In the genomic region with DNA sequence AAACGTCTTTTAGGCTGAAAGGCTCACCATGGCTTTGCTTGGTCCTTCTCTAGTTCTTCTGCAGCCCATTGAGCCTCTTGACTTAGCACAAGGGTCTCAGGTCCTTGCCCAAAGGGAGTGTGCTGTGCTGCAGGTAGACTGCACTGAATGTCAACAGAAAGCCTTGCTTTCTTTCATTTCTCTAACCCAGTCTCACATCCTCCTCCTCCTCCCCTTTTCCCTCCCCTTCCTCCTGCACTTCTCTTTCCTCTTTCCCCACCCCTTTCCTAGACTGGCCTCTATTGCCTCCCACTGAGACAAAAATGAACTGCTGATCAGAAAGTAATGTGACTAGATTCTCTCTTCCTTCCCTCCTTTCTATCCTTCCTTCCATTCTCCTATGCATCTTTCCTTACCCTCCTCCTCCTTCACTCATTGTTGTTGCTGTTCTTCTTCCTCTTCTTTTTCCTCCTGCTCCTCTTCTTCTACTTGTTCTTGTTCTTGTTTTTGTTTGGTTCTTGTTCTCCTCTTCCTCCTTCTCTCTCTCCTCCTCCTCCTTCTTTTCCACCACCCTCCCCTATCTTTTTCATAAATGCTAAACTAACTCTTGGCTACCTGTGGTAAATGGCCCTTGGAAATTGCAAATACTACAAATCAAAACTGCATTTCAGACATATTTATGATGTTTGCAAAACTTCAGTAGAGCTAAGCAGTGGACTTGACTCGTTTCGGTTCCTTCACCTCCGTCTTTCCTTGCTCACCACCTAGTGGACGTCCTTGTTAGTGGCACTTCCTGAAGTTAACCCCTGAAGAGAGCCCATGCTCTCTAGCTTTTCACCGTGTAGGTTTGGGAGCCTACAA, we compare ENCODE assay signal across 8 cellular contexts. TPM values are rescaled to one million over a fixed set of nuclear protein-coding genes. Genes with fewer than 3 reads are reported as not detected.
A peak's percentile ranks its signal among the peaks of the same experiment; 100 is the strongest.
DNase-seq lines count a peak whose midpoint lies in the region; ATAC-seq and TF ChIP-seq lines count a peak whose summit lies in the region.

TSS of gene SELL (minus strand) at position 152 of the 840 bp plus-strand sequence. CDS start at position 30, 122 bp downstream.

- peaks cover 10% of the 10 kb centered on the region for H3K9me3 Mint-ChIP-seq in activated naive CD8-positive, alpha-beta T cell treated with anti-CD3 and anti-CD28 coated beads, Interleukin-2, amount 10 ng/mL, durations not matched to agents 7 days and 5 days

- H3K4me1 Mint-ChIP-seq in activated naive CD8-positive, alpha-beta T cell treated with anti-CD3 and anti-CD28 coated beads, Interleukin-2, amount 10 ng/mL, durations not matched to agents 7 days and 5 days = peaks cover 24% of the 10 kb centered on the region

- no peaks in the 10 kb centered on the region for H3K9me2 ChIP-seq in Loucy (replicated peaks; ENCODE audit: low read depth, low read length)

- H3K27ac ChIP-seq in SK-N-MC (no peak within 1 kb of the TSS), heart right ventricle (peak within 1 kb of the TSS in 1 of 10 donors; percentile 75), psoas muscle (no peak within 1 kb of the TSS)

- no peaks in the 10 kb centered on the region for H3K27me3 ChIP-seq in Loucy (ENCODE audit: insufficient read depth, low read length, poor library complexity, severe bottlenecking)
- peaks cover 0 to 15% (median 3%) of the 10 kb centered on the region in 7 donors for H3K27me3 ChIP-seq in heart right ventricle
- peaks cover 0 to 3% (median 0%) of the 10 kb centered on the region in 3 donors for H3K27me3 ChIP-seq in psoas muscle (ENCODE audit: insufficient read depth in 3 of 3, low read length in 2 of 3)

- H3K27ac Mint-ChIP-seq in activated naive CD8-positive, alpha-beta T cell treated with anti-CD3 and anti-CD28 coated beads, Interleukin-2, amount 10 ng/mL, durations not matched to agents 7 days and 5 days = peak within 1 kb of the TSS; percentile 84

- H3K9me3 ChIP-seq in Loucy (ENCODE audit: insufficient read depth, low read depth, low read length) (no peaks in the 10 kb centered on the region), SK-N-MC (ENCODE audit: low read depth, low read length) (no peaks in the 10 kb centered on the region), heart right ventricle (peaks cover 0 to 27% (median 13%) of the 10 kb centered on the region in 11 donors), psoas muscle (no peaks in the 10 kb centered on the region)

- H2AFZ ChIP-seq in Loucy (ENCODE audit: low read length) = peak within 1 kb of the TSS; percentile 97

- peaks cover 36% of the 10 kb centered on the region for H3K4me1 ChIP-seq in Loucy (ENCODE audit: insufficient read depth, low read length, poor library complexity, severe bottlenecking)
- H3K4me1 ChIP-seq in heart right ventricle = peaks cover 0 to 22% (median 0%) of the 10 kb centered on the region in 9 donors
- H3K4me1 ChIP-seq in psoas muscle = no peaks in the 10 kb centered on the region

- intact Hi-C loops in heart right ventricle (cut with DNase I) (loop anchor here in 9 of 10 donors (1.0 to 10.0 kb wide), 8 partner anchors 107 to 161 kb away; partner anchors contain the start of gene F5 (in 1 of the 9)), psoas muscle (cut with DNase I) (loop anchor here in 1 of 2 donors (5.0 to 10.0 kb wide), 2 partner anchors 124 to 157 kb away; partner anchors contain the start of gene F5)

- H3K36me3 Mint-ChIP-seq in activated naive CD8-positive, alpha-beta T cell treated with anti-CD3 and anti-CD28 coated beads, Interleukin-2, amount 10 ng/mL, durations not matched to agents 7 days and 5 days = peaks cover 10% of the 10 kb centered on the region

- peaks cover 16% of the 10 kb centered on the region for H3K36me3 ChIP-seq in Loucy (ENCODE audit: insufficient read depth, low read length)
- H3K36me3 ChIP-seq in SK-N-MC (ENCODE audit: insufficient read depth, low read length) = no peaks in the 10 kb centered on the region
- H3K36me3 ChIP-seq in heart right ventricle = no peaks in the 10 kb centered on the region
- no peaks in the 10 kb centered on the region for H3K36me3 ChIP-seq in psoas muscle (ENCODE audit: insufficient read depth in 1 of 2, low read depth in 1 of 2)

- peak within 1 kb of the TSS; percentile 91 for H3K4me2 ChIP-seq in Loucy (ENCODE audit: low read depth, low read length, poor library complexity, severe bottlenecking)

- ATAC-seq in activated naive CD8-positive, alpha-beta T cell treated with anti-CD3 and anti-CD28 coated beads, Interleukin-2, amount 10 ng/mL, durations not matched to agents 7 days and 5 days (ENCODE audit: low read depth) = peak; percentile 74
- ATAC-seq in heart right ventricle (peak; percentile 72 to 95 (median 90)), psoas muscle (peak; percentile 58 to 91 (median 84))

- WGBS in heart right ventricle, 2 donors = 9 to 12% methylated on average over 6 of the region's 6 CpGs
- WGBS in psoas muscle, 3 donors = 6 to 14% (median 6%) methylated on average over 6 of the region's 6 CpGs

- peak within 1 kb of the TSS; percentile 87 for H3K4me3 Mint-ChIP-seq in activated naive CD8-positive, alpha-beta T cell treated with anti-CD3 and anti-CD28 coated beads, Interleukin-2, amount 10 ng/mL, durations not matched to agents 7 days and 5 days

- H3K27me3 Mint-ChIP-seq in activated naive CD8-positive, alpha-beta T cell treated with anti-CD3 and anti-CD28 coated beads, Interleukin-2, amount 10 ng/mL, durations not matched to agents 7 days and 5 days = peaks cover 12% of the 10 kb centered on the region

- peaks cover 48% of the 10 kb centered on the region for H3K79me2 ChIP-seq in Loucy (ENCODE audit: insufficient read depth, low read length)

- POLR2A ChIA-PET in activated naive CD8-positive, alpha-beta T cell treated with anti-CD3 and anti-CD28 coated beads, Interleukin-2, amount 10 ng/mL, durations not matched to agents 7 days and 5 days (lab: Charles Lee) = interaction anchor here (0.9 to 1.3 kb wide), 5 partner anchors 14 to 1272 kb away, joined by 3 to 8 read pairs (median 6); partner anchors contain the start of gene F5

- H3K9ac ChIP-seq in Loucy (ENCODE audit: low read depth, low read length, poor library complexity, severe bottlenecking) = peak within 1 kb of the TSS; percentile 92
- no peak within 1 kb of the TSS for H3K9ac ChIP-seq in SK-N-MC (ENCODE audit: insufficient read length)

- H4K20me1 ChIP-seq in Loucy (ENCODE audit: insufficient read depth, low read length, poor library complexity, severe bottlenecking) = peaks cover 7% of the 10 kb centered on the region

- peak within 1 kb of the TSS; percentile 71 for H3K4me3 ChIP-seq in GM12865 (ENCODE audit: low read depth, low read length)
- H3K4me3 ChIP-seq in Loucy (ENCODE audit: low read length, poor library complexity, severe bottlenecking) = peak within 1 kb of the TSS; percentile 85
- peak within 1 kb of the TSS; percentile 73 for H3K4me3 ChIP-seq in SK-N-MC
- peak within 1 kb of the TSS in 8 of 10 donors; percentile 6 to 45 (median 30) for H3K4me3 ChIP-seq in heart right ventricle
- peak within 1 kb of the TSS; percentile 48 for H3K4me3 ChIP-seq in psoas muscle

- peak; percentile 92 for TF ChIP-seq CTCF in GM12865 (IDR thresholded peaks at IDR 0.05; ENCODE audit: insufficient read depth, low read depth, low read length, missing control alignments)
- TF ChIP-seq CTCF in Loucy (conservative IDR thresholded peaks at IDR 0.05; ENCODE audit: low read length) = peak; percentile 81
- TF ChIP-seq CTCF in heart right ventricle (IDR thresholded peaks at IDR 0.05) = peak; percentile 64 to 83 (median 75)
- TF ChIP-seq CTCF in psoas muscle (IDR thresholded peaks at IDR 0.05) = peak; percentile 70

- H3F3A ChIP-seq in Loucy (ENCODE audit: low read depth) = no peaks in the 10 kb centered on the region

- DNase-seq in GM12865 (ENCODE audit: low read depth) (peak; percentile 91), HCEC 1CT (peak; percentile 61), SK-N-MC (ENCODE audit: low read depth, low spot score) (no peak), heart right ventricle (peak in 1 of 2 donors; percentile 71), psoas muscle (peak in 1 of 2 donors; percentile 15), DMS79 treated with DMSO at 0.1 percent for 48 hours (lab: John Stamatoyannopoulos, UW) (no peak)
- peak; percentile 38 for DNase-seq in activated naive CD8-positive, alpha-beta T cell treated with anti-CD3 and anti-CD28 coated beads, Interleukin-2, amount 10 ng/mL, durations not matched to agents 7 days and 5 days

RNA-seq across cellular contexts. Expression of gene SELL, which starts in this region (rescaled TPM):
- 100 to 1,000 TPM; 130 to 135 TPM for total RNA-seq in activated naive CD8-positive, alpha-beta T cell treated with anti-CD3 and anti-CD28 coated beads, Interleukin-2, amount 10 ng/mL, durations not matched to agents 7 days and 5 days
- total RNA-seq in heart right ventricle (1 to 10 TPM; 1.3 to 8.5 (median 1.7) TPM), psoas muscle (1 to 10 TPM; 1.1 to 3.1 (median 1.8) TPM)
- polyA plus RNA-seq in heart right ventricle (1 to 10 TPM in 1 of 2 donors, under 1 TPM in 1; 0.59 to 1.2 TPM), psoas muscle (under 1 TPM; 0.14 to 0.35 (median 0.33) TPM)

Comparison
In these comparisons a context has a peak if more than half of its experiments do, and no peak if none do; other contexts are left out.
1. RNA of gene SELL (total RNA-seq): 130 to 135 TPM in activated naive CD8-positive, alpha-beta T cell treated with anti-CD3 and anti-CD28 coated beads, Interleukin-2, amount 10 ng/mL, durations not matched to agents 7 days and 5 days; 1.1 to 3.1 TPM in psoas muscle and 1.3 to 8.5 TPM in heart right ventricle; every median in the first group is over 10 times any median in the second.
2. DNase-seq: peak in GM12865 (single experiment), HCEC 1CT (single experiment) and activated naive CD8-positive, alpha-beta T cell treated with anti-CD3 and anti-CD28 coated beads, Interleukin-2, amount 10 ng/mL, durations not matched to agents 7 days and 5 days (single experiment); none in SK-N-MC (single experiment) and DMS79 treated with DMSO at 0.1 percent for 48 hours (single experiment).
3. H3K4me3 ChIP-seq: peak in every context shown above with its lines; median percentile 85 in Loucy; 73 in SK-N-MC; 71 in GM12865; 48 in psoas muscle; 30 in heart right ventricle.
4. Peak in every context shown above with its lines, with median percentiles within 50 percentile points of each other: CTCF ChIP-seq and ATAC-seq.